In genomic region chr7:65832281-65832680, GRCh38 we compare ENCODE assay signal across 10 cellular contexts. TPM values are rescaled to one million over a fixed set of nuclear protein-coding genes. Genes with fewer than 3 reads are reported as not detected.
DNase-seq lines count a peak whose midpoint lies in the region; ATAC-seq and TF ChIP-seq lines count a peak whose summit lies in the region.
"Had no signal": no experiment of that assay in that cellular context is flagged by ENCODE, and none has a peak within 500 bp of the region (broad histone marks: within the 10 kb centered on the region; RNA-seq: fewer than 3 reads in every experiment).

No MANE protein-coding gene starts in this region.

- H3K4me3 ChIP-seq in epithelial cell of esophagus (ENCODE audit: low read length) (no peak overlapping the region), retinal pigment epithelial cell (ENCODE audit: low read length) (no peak overlapping the region)
- H3K4me3 ChIP-seq: BLaER1 had no signal

- H3K27me3 Mint-ChIP-seq in activated naive CD4-positive, alpha-beta T cell treated with anti-CD3 and anti-CD28 coated beads for 36 hours (ENCODE audit: low read depth) = no peaks in the 10 kb centered on the region

- H3K36me3 Mint-ChIP-seq in activated naive CD4-positive, alpha-beta T cell treated with anti-CD3 and anti-CD28 coated beads for 36 hours (ENCODE audit: low read depth) = no peaks in the 10 kb centered on the region

- peaks cover 3% of the 10 kb centered on the region for H3K4me1 Mint-ChIP-seq in activated naive CD4-positive, alpha-beta T cell treated with anti-CD3 and anti-CD28 coated beads for 36 hours (ENCODE audit: low read depth)

- no peaks in the 10 kb centered on the region for H3K9me3 Mint-ChIP-seq in activated naive CD4-positive, alpha-beta T cell treated with anti-CD3 and anti-CD28 coated beads for 36 hours

- ATAC-seq in HG03469 (IDR thresholded peaks at IDR 0.05; ENCODE audit: unreplicated experiment) (no peak), HG03342 (IDR thresholded peaks at IDR 0.05; ENCODE audit: unreplicated experiment) (no peak)

- intact Hi-C loops in activated naive CD4-positive, alpha-beta T cell treated with anti-CD3 and anti-CD28 coated beads for 36 hours (cut with micrococcal nuclease) = no loop called here

- CTCF ChIA-PET in activated naive CD4-positive, alpha-beta T cell treated with anti-CD3 and anti-CD28 coated beads for 36 hours (lab: Charles Lee) = no interaction called here

- peak; percentile 24 for DNase-seq in activated naive CD4-positive, alpha-beta T cell treated with anti-CD3 and anti-CD28 coated beads for 36 hours
- DNase-seq in activated naive CD4-positive, alpha-beta T cell treated with Interleukin-2 at 50 U/mL for 16 hours = no peak
- DNase-seq in RPMI7951 (ENCODE audit: low read depth) (peak; percentile 24), epithelial cell of esophagus (ENCODE audit: low read depth) (peak; percentile 54), retinal pigment epithelial cell (ENCODE audit: low read depth) (peak; percentile 19), NCI-H2107 (lab: John Stamatoyannopoulos, UW) (no peak)
- DNase-seq: WERI-Rb-1 had no signal

- no peak for TF ChIP-seq CTCF in epithelial cell of esophagus (IDR thresholded peaks at IDR 0.05; ENCODE audit: insufficient read depth, low read depth, low read length, missing control alignments)
- no peak for TF ChIP-seq CTCF in retinal pigment epithelial cell (conservative IDR thresholded peaks at IDR 0.05; ENCODE audit: low read depth, low read length)

- H3K4me3 Mint-ChIP-seq in activated naive CD4-positive, alpha-beta T cell treated with anti-CD3 and anti-CD28 coated beads for 36 hours = no peak overlapping the region

- H3K27ac Mint-ChIP-seq in activated naive CD4-positive, alpha-beta T cell treated with anti-CD3 and anti-CD28 coated beads for 36 hours = no peak overlapping the region

RNA-seq across cellular contexts. Expression of gene VKORC1L1, which starts 40.6 kb away (rescaled TPM):
- 10 to 100 TPM in 1 of 2 experiments, 1 to 10 TPM in 1; 8.9 to 10.1 TPM for total RNA-seq in activated naive CD4-positive, alpha-beta T cell treated with anti-CD3 and anti-CD28 coated beads for 36 hours
- 12.4 and 15.0 TPM in 2 replicates for total RNA-seq in RPMI7951 (2014; rRNA removed; shearing (Covaris generic))

Comparison
In these comparisons a context has a peak if more than half of its experiments do, and no peak if none do; other contexts are left out.
1. DNase-seq: peak in activated naive CD4-positive, alpha-beta T cell treated with anti-CD3 and anti-CD28 coated beads for 36 hours (single experiment), RPMI7951 (single experiment), epithelial cell of esophagus (single experiment) and retinal pigment epithelial cell (single experiment); none in activated naive CD4-positive, alpha-beta T cell treated with Interleukin-2 at 50 U/mL for 16 hours (single experiment) and NCI-H2107 (single experiment).